ENCODE assay signal across 19 cellular contexts in the genomic region with DNA sequence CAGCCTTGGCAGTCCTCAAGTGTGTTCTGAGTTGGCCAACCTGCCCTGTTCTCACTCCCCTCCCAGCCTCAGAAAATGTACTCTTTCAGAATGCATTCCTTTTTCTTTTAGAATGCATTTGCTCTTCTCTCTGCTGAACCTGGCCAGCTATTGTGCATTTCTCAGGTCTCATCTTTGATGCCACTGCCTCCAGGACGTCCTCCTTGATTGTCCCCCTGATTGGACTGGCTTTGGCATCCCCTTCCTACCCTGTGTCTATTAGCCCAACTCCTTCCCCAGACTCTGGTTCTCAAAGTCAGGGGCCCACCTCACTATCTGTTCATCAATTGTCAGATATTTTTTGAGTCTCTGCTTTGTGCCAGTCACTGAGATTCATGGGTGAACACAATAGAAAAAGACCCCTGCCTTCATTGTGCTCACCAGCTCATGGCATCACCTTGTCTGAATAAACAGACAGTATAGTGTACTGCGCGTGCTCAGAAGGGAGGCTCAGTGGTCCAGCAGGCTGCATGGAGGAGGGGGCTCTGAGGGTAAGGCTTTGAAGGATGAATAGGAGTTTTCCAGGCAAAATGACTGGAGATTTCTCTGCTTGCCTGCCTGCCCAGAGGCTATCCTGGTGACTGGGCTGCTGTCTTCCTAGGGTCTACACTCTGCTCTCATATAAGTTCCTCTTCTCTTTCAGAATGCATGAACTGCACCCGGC.
DNase-seq lines count a peak whose midpoint lies in the region; ATAC-seq, FAIRE-seq and TF ChIP-seq lines count a peak whose summit lies in the region.
"Had no signal": no experiment of that assay in that cellular context is flagged by ENCODE, and none has a peak within 500 bp of the region (broad histone marks: within the 10 kb centered on the region; RNA-seq: fewer than 3 reads in every experiment).

No MANE protein-coding gene starts in this region.

- peak overlapping the region; percentile 12 to 21 for H3K27ac Mint-ChIP-seq in stimulated activated naive CD8-positive, alpha-beta T cell treated with anti-CD3 and anti-CD28 coated beads, Interleukin-15, amount 100 ng/mL, for 72 hours
- H3K27ac Mint-ChIP-seq in WTC11 (peak overlapping the region; percentile 87; the same call in 1 of the 2 replicates), nephron progenitor cell (peak overlapping the region; percentile 3)
- H3K27ac Mint-ChIP-seq: CD4-positive, CD25-positive, alpha-beta regulatory T cell; CD8-positive, alpha-beta memory T cell had no signal

- no peak for DNase-seq in stimulated activated naive CD8-positive, alpha-beta T cell treated with anti-CD3 and anti-CD28 coated beads, Interleukin-15, amount 100 ng/mL, for 72 hours
- DNase-seq in stimulated activated naive CD8-positive, alpha-beta T cell treated with anti-CD3 and anti-CD28 coated beads, Interleukin-15, Interleukin-2, amounts not matched to agents 100 U/mL and 50 U/mL, for 24 hours: no peak
- DNase-seq in WTC11 (ENCODE audit: low spot score) (no peak), nephron progenitor cell (no peak), NOMO-1 treated with DMSO at 0.1 percent for 48 hours (lab: John Stamatoyannopoulos, UW; ENCODE audit: unreplicated experiment) (no peak), RCC 7860 (ENCODE audit: low spot score) (no peak), posterior cingulate gyrus (no peak)
- DNase-seq: ACHN; C1 segment of cervical spinal cord; CD4-positive, CD25-positive, alpha-beta regulatory T cell; CD8-positive, alpha-beta memory T cell; COR-L47; DMS 273 treated with DMSO at 0.1 percent for 48 hours; DMS53; DND-41; EL; GM23248 had no signal

- H3K27me3 Mint-ChIP-seq in stimulated activated naive CD8-positive, alpha-beta T cell treated with anti-CD3 and anti-CD28 coated beads, Interleukin-15, amount 100 ng/mL, for 72 hours: peaks cover 10% of the 10 kb centered on the region
- H3K27me3 Mint-ChIP-seq in WTC11 (ENCODE audit: low read depth): no peaks in the 10 kb centered on the region
- no peaks in the 10 kb centered on the region for H3K27me3 Mint-ChIP-seq in nephron progenitor cell (ENCODE audit: low read depth, poor library complexity)

- no peak for ATAC-seq in stimulated activated naive CD8-positive, alpha-beta T cell treated with anti-CD3 and anti-CD28 coated beads, Interleukin-15, amount 100 ng/mL, for 72 hours
- ATAC-seq in stimulated activated naive CD8-positive, alpha-beta T cell treated with anti-CD3 and anti-CD28 coated beads, Interleukin-15, Interleukin-2, amounts not matched to agents 100 U/mL and 50 U/mL, for 24 hours: no peak
- no peak for ATAC-seq in WTC11

- no peaks in the 10 kb centered on the region for H3K4me1 Mint-ChIP-seq in stimulated activated naive CD8-positive, alpha-beta T cell treated with anti-CD3 and anti-CD28 coated beads, Interleukin-15, amount 100 ng/mL, for 72 hours
- H3K4me1 Mint-ChIP-seq in WTC11: no peaks in the 10 kb centered on the region
- H3K4me1 Mint-ChIP-seq in nephron progenitor cell: peaks cover 35% of the 10 kb centered on the region
- H3K4me1 Mint-ChIP-seq: CD4-positive, CD25-positive, alpha-beta regulatory T cell; CD8-positive, alpha-beta memory T cell had no signal

- TF ChIP-seq CTCF in WTC11 (IDR thresholded peaks at IDR 0.05) (no peak), nephron progenitor cell (IDR thresholded peaks at IDR 0.05) (no peak)

- intact Hi-C loops in posterior cingulate gyrus (cut with DNase I): no loop called here

- no peaks in the 10 kb centered on the region for H3K9me3 Mint-ChIP-seq in stimulated activated naive CD8-positive, alpha-beta T cell treated with anti-CD3 and anti-CD28 coated beads, Interleukin-15, amount 100 ng/mL, for 72 hours
- H3K9me3 Mint-ChIP-seq in WTC11 (no peaks in the 10 kb centered on the region), nephron progenitor cell (no peaks in the 10 kb centered on the region)

- no peak for FAIRE-seq in RCC 7860 (lab: Jason Lieb, UNC)
- FAIRE-seq: GM12878, GM19239 had no signal

- CTCF ChIA-PET in WTC11 (lab: Charles Lee): interaction anchor here (1.1 to 1.3 kb wide), 2 partner anchors 10 to 340 kb away, joined by 3 to 4 read pairs; no protein-coding TSS in a partner anchor

- POLR2A ChIA-PET in WTC11 (lab: Charles Lee): no interaction called here

- H3K36me3 Mint-ChIP-seq in WTC11: peaks cover 4% of the 10 kb centered on the region; the same call in 1 of the 2 replicates
- peaks cover 39% of the 10 kb centered on the region for H3K36me3 Mint-ChIP-seq in nephron progenitor cell (ENCODE audit: low read depth)
- H3K36me3 Mint-ChIP-seq: CD4-positive, CD25-positive, alpha-beta regulatory T cell; CD8-positive, alpha-beta memory T cell had no signal

- no peak overlapping the region for H3K4me3 Mint-ChIP-seq in stimulated activated naive CD8-positive, alpha-beta T cell treated with anti-CD3 and anti-CD28 coated beads, Interleukin-15, amount 100 ng/mL, for 72 hours
- H3K4me3 Mint-ChIP-seq in WTC11 (no peak overlapping the region), nephron progenitor cell (peak overlapping the region; percentile 10)
- H3K4me3 Mint-ChIP-seq: CD4-positive, CD25-positive, alpha-beta regulatory T cell; CD8-positive, alpha-beta memory T cell had no signal

TF ChIP-seq in WTC11, 78 proteins besides CTCF, POLR2A, EP300 and RAD21 (continues in another document):
- TF ChIP-seq, protein P1, sequence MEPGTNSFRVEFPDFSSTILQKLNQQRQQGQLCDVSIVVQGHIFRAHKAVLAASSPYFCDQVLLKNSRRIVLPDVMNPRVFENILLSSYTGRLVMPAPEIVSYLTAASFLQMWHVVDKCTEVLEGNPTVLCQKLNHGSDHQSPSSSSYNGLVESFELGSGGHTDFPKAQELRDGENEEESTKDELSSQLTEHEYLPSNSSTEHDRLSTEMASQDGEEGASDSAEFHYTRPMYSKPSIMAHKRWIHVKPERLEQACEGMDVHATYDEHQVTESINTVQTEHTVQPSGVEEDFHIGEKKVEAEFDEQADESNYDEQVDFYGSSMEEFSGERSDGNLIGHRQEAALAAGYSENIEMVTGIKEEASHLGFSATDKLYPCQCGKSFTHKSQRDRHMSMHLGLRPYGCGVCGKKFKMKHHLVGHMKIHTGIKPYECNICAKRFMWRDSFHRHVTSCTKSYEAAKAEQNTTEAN (CRISPR knock-in tag; IDR thresholded peaks at IDR 0.05): no peak
- TF ChIP-seq, protein P2, sequence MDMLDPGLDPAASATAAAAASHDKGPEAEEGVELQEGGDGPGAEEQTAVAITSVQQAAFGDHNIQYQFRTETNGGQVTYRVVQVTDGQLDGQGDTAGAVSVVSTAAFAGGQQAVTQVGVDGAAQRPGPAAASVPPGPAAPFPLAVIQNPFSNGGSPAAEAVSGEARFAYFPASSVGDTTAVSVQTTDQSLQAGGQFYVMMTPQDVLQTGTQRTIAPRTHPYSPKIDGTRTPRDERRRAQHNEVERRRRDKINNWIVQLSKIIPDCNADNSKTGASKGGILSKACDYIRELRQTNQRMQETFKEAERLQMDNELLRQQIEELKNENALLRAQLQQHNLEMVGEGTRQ (CRISPR knock-in tag; IDR thresholded peaks at IDR 0.05): no peak
- no peak for TF ChIP-seq RORB (CRISPR knock-in tag; IDR thresholded peaks at IDR 0.05)
- no peak for TF ChIP-seq EMX1 (CRISPR knock-in tag; IDR thresholded peaks at IDR 0.05)
- TF ChIP-seq, protein P3, sequence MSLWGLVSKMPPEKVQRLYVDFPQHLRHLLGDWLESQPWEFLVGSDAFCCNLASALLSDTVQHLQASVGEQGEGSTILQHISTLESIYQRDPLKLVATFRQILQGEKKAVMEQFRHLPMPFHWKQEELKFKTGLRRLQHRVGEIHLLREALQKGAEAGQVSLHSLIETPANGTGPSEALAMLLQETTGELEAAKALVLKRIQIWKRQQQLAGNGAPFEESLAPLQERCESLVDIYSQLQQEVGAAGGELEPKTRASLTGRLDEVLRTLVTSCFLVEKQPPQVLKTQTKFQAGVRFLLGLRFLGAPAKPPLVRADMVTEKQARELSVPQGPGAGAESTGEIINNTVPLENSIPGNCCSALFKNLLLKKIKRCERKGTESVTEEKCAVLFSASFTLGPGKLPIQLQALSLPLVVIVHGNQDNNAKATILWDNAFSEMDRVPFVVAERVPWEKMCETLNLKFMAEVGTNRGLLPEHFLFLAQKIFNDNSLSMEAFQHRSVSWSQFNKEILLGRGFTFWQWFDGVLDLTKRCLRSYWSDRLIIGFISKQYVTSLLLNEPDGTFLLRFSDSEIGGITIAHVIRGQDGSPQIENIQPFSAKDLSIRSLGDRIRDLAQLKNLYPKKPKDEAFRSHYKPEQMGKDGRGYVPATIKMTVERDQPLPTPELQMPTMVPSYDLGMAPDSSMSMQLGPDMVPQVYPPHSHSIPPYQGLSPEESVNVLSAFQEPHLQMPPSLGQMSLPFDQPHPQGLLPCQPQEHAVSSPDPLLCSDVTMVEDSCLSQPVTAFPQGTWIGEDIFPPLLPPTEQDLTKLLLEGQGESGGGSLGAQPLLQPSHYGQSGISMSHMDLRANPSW (CRISPR knock-in tag; conservative IDR thresholded peaks at IDR 0.05; ENCODE audit: low read depth): no peak
- TF ChIP-seq, protein P4, sequence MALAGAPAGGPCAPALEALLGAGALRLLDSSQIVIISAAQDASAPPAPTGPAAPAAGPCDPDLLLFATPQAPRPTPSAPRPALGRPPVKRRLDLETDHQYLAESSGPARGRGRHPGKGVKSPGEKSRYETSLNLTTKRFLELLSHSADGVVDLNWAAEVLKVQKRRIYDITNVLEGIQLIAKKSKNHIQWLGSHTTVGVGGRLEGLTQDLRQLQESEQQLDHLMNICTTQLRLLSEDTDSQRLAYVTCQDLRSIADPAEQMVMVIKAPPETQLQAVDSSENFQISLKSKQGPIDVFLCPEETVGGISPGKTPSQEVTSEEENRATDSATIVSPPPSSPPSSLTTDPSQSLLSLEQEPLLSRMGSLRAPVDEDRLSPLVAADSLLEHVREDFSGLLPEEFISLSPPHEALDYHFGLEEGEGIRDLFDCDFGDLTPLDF (CRISPR knock-in tag; IDR thresholded peaks at IDR 0.05): no peak
- TF ChIP-seq ETV6 (CRISPR knock-in tag; IDR thresholded peaks at IDR 0.05): no peak
- TF ChIP-seq ZNF219 (CRISPR knock-in tag; IDR thresholded peaks at IDR 0.05; ENCODE audit: borderline replicate concordance): no peak
- TF ChIP-seq, protein P5, sequence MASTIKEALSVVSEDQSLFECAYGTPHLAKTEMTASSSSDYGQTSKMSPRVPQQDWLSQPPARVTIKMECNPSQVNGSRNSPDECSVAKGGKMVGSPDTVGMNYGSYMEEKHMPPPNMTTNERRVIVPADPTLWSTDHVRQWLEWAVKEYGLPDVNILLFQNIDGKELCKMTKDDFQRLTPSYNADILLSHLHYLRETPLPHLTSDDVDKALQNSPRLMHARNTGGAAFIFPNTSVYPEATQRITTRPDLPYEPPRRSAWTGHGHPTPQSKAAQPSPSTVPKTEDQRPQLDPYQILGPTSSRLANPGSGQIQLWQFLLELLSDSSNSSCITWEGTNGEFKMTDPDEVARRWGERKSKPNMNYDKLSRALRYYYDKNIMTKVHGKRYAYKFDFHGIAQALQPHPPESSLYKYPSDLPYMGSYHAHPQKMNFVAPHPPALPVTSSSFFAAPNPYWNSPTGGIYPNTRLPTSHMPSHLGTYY (CRISPR knock-in tag; IDR thresholded peaks at IDR 0.05): no peak
- TF ChIP-seq PRRX2 (CRISPR knock-in tag; IDR thresholded peaks at IDR 0.05): no peak
- no peak for TF ChIP-seq SMAD3 (CRISPR knock-in tag; IDR thresholded peaks at IDR 0.05; ENCODE audit: borderline replicate concordance)

Comparison
In these comparisons a context has a peak if more than half of its experiments do, and no peak if none do; other contexts are left out.
1. H3K27ac Mint-ChIP-seq: peak in every context shown above with its lines; median percentile 87 in WTC11; 16 in stimulated activated naive CD8-positive, alpha-beta T cell treated with anti-CD3 and anti-CD28 coated beads, Interleukin-15, amount 100 ng/mL, for 72 hours; 3 in nephron progenitor cell.